18 cellular contexts compared by ENCODE assay signal in genomic region chr2:170314744-170315447, GRCh38.
DNase-seq lines count a peak whose midpoint lies in the region; ATAC-seq, FAIRE-seq and TF ChIP-seq lines count a peak whose summit lies in the region.
"Had no signal": no experiment of that assay in that cellular context is flagged by ENCODE, and none has a peak within 500 bp of the region (broad histone marks: within the 10 kb centered on the region; RNA-seq: fewer than 3 reads in every experiment).

No MANE protein-coding gene starts in this region.

- H3K4me3 ChIP-seq in MG63, result no peak overlapping the region
- no peak overlapping the region for H3K4me3 ChIP-seq in K562
- no peak overlapping the region for H3K4me3 ChIP-seq in foreskin fibroblast (ENCODE audit: low read depth in 1 of 2, low read length in 2 of 2)
- H3K4me3 ChIP-seq in skeletal muscle satellite cell (ENCODE audit: low read length), result no peak overlapping the region
- no peak overlapping the region for H3K4me3 ChIP-seq in smooth muscle cell
- no peak overlapping the region for H3K4me3 ChIP-seq in heart left ventricle

- intact Hi-C loops in K562 (cut with micrococcal nuclease) (no loop called here), left ventricle myocardium superior (cut with micrococcal nuclease) (no loop called here), heart left ventricle (cut with DNase I) (no loop called here)

- H3K79me2 ChIP-seq in K562 (ENCODE audit: control insufficient read depth, insufficient read depth, low read length) (no peaks in the 10 kb centered on the region), smooth muscle cell (ENCODE audit: low read depth) (no peaks in the 10 kb centered on the region)

- WGBS in K562 (ENCODE audit: insufficient coverage, low coverage, missing lambda C conversion rate), result 71% methylated on average over 7 of the region's 7 CpGs
- 86% methylated on average over 7 of the region's 7 CpGs for WGBS in smooth muscle cell (ENCODE audit: low lambda C conversion rate)
- WGBS in heart left ventricle, 4 donors, result 80 to 89% (median 87%) methylated on average over 7 of the region's 7 CpGs

- POLR2A ChIA-PET in K562 (lab: Yijun Ruan, JAX), result interaction anchor here (0.6 to 1.0 kb wide), 3 partner anchors 9 to 615 kb away, joined by 3 to 4 read pairs (median 3); no protein-coding TSS in a partner anchor

- H3K4me1 ChIP-seq in K562 (replicated peaks in 1 of 2; ENCODE audit: control insufficient read depth in 2 of 2, insufficient read depth in 2 of 2, low read length in 2 of 2) (peaks cover 4 to 32% of the 10 kb centered on the region in 2 experiments; a peak in 4 of 5 replicates), skeletal muscle satellite cell (ENCODE audit: control insufficient read depth, insufficient read depth, low read length) (peaks cover 53% of the 10 kb centered on the region), smooth muscle cell (ENCODE audit: low read depth) (peaks cover 10% of the 10 kb centered on the region), heart left ventricle (no peaks in the 10 kb centered on the region)

- ATAC-seq in K562 (no peak), left ventricle myocardium superior (no peak), heart left ventricle (no peak)
- ATAC-seq: Panc1, SK-N-SH treated with all-trans-retinoic acid at 6 μM for 48 hours had no signal

- BruUV-seq in K562 (replicated peaks; lab: Mats Ljungman, UMichigan), result no TSS peak

- TF ChIP-seq EP300 in K562 (IDR thresholded peaks at IDR 0.05; ENCODE audit: low read length), result no peak

- TF ChIP-seq RAD21 in K562 (CRISPR knock-in tag; conservative IDR thresholded peaks at IDR 0.05 in 1 of 2, IDR thresholded peaks at IDR 0.05 in 1 of 2), result no peak

- CTCF ChIA-PET in K562 (lab: Yijun Ruan, JAX; ENCODE audit: low intra/inter-chr PET ratio), result no interaction called here

- TF ChIP-seq CTCF in K562 (IDR thresholded peaks at IDR 0.05 in 2 of 3, conservative IDR thresholded peaks at IDR 0.05 in 1 of 3; ENCODE audit: insufficient read depth in 2 of 3, low read depth in 1 of 3, low read length in 3 of 3) (no peak), foreskin fibroblast (IDR thresholded peaks at IDR 0.05; ENCODE audit: low read depth, low read length) (no peak), smooth muscle cell (IDR thresholded peaks at IDR 0.05; ENCODE audit: borderline replicate concordance, insufficient read depth, poor library complexity, severe bottlenecking) (no peak), heart left ventricle (IDR thresholded peaks at IDR 0.05) (no peak)

- DNase-seq in MG63 (peak; percentile 5), K562 (ENCODE audit: extremely low read depth in 1 of 4, low spot score in 3 of 4) (no peak), foreskin fibroblast (peak; percentile 23 to 38), left ventricle myocardium superior (no peak), NCI-H2029 treated with DMSO at 0.1 percent for 48 hours (lab: John Stamatoyannopoulos, UW) (no peak), smooth muscle cell (lab: John Stamatoyannopoulos, UW; ENCODE audit: unreplicated experiment) (no peak), heart left ventricle (no peak)
- DNase-seq: C1 segment of cervical spinal cord, EL, GOT3, NCI-H146, NCI-H345, Right ventricle myocardium superior had no signal

- H3K9ac ChIP-seq in K562 (ENCODE audit: insufficient read depth in 1 of 2, low read depth in 2 of 2, low read length in 2 of 2) (no peak overlapping the region), skeletal muscle satellite cell (ENCODE audit: low read depth, low read length) (no peak overlapping the region), smooth muscle cell (ENCODE audit: low read depth) (no peak overlapping the region)

- H2AFZ ChIP-seq in K562 (ENCODE audit: low read depth, low read length) (no peak overlapping the region), smooth muscle cell (ENCODE audit: low read depth) (no peak overlapping the region)

- H3K27ac ChIP-seq in K562 (ENCODE audit: extremely low read depth, low read depth, low read length) (no peak overlapping the region), smooth muscle cell (ENCODE audit: low read depth) (no peak overlapping the region), heart left ventricle (no peak overlapping the region)

- FAIRE-seq in K562 (lab: Jason Lieb, UNC), result no peak
- FAIRE-seq: GM18507, GM19239 had no signal

- H3K36me3 ChIP-seq in MG63 (no peaks in the 10 kb centered on the region), K562 (ENCODE audit: control insufficient read depth, insufficient read depth, low read length) (no peaks in the 10 kb centered on the region), skeletal muscle satellite cell (ENCODE audit: insufficient read depth, low read length) (no peaks in the 10 kb centered on the region), smooth muscle cell (ENCODE audit: low read depth) (no peaks in the 10 kb centered on the region), heart left ventricle (no peaks in the 10 kb centered on the region)

- in situ Hi-C loops in K562 (cut with MboI), result no loop called here

- H3K27me3 ChIP-seq in MG63 (no peaks in the 10 kb centered on the region), K562 (ENCODE audit: control insufficient read depth in 2 of 2, insufficient read depth in 2 of 2, low read length in 2 of 2) (no peaks in the 10 kb centered on the region), skeletal muscle satellite cell (ENCODE audit: control insufficient read depth, insufficient read depth, low read length) (no peaks in the 10 kb centered on the region), smooth muscle cell (ENCODE audit: low read depth) (no peaks in the 10 kb centered on the region), heart left ventricle (peaks cover 0 to 27% (median 0%) of the 10 kb centered on the region in 9 donors)

- H3K4me2 ChIP-seq in K562 (ENCODE audit: insufficient read depth, low read length), result no peak overlapping the region
- H3K4me2 ChIP-seq in skeletal muscle satellite cell (ENCODE audit: low read length), result peak overlapping the region; percentile 50
- no peak overlapping the region for H3K4me2 ChIP-seq in smooth muscle cell

- H3K9me3 ChIP-seq in MG63 (no peaks in the 10 kb centered on the region), K562 (replicated peaks; ENCODE audit: control insufficient read depth, insufficient read depth, low read depth, low read length) (no peaks in the 10 kb centered on the region), skeletal muscle satellite cell (replicated peaks; ENCODE audit: low read length) (no peaks in the 10 kb centered on the region), smooth muscle cell (replicated peaks; ENCODE audit: low read depth) (no peaks in the 10 kb centered on the region), heart left ventricle (peaks cover 0 to 16% (median 0%) of the 10 kb centered on the region in 12 donors)

- no peaks in the 10 kb centered on the region for H3F3A ChIP-seq in smooth muscle cell (ENCODE audit: low read depth)

- TF ChIP-seq POLR2A in K562 (conservative IDR thresholded peaks at IDR 0.05), result no peak
- no peak for TF ChIP-seq POLR2A in heart left ventricle (IDR thresholded peaks at IDR 0.05)

- H4K20me1 ChIP-seq in K562 (replicated peaks; ENCODE audit: control insufficient read depth, insufficient read depth, low read length) (no peaks in the 10 kb centered on the region), smooth muscle cell (ENCODE audit: low read depth) (no peaks in the 10 kb centered on the region)

- no peaks in the 10 kb centered on the region for H3K9me1 ChIP-seq in K562 (ENCODE audit: control insufficient read depth, insufficient read depth, low read length)

TF ChIP-seq in K562, 482 proteins besides CTCF, POLR2A, EP300 and RAD21:
- TF ChIP-seq PKNOX1 (IDR thresholded peaks at IDR 0.05) (peak; percentile 55), ZNF316 (IDR thresholded peaks at IDR 0.05) (peak; percentile 44; the same call in 1 of the 2 replicates), HNRNPL (IDR thresholded peaks at IDR 0.05; ENCODE audit: low read depth, low read length) (no peak)

Comparison
In these comparisons a context has a peak if more than half of its experiments do, and no peak if none do; other contexts are left out.
1. DNase-seq: peak in MG63 (single experiment) and foreskin fibroblast (2 of 2); none in K562 (0 of 4), left ventricle myocardium superior (single experiment), NCI-H2029 treated with DMSO at 0.1 percent for 48 hours (single experiment), smooth muscle cell (single experiment) and heart left ventricle (0 of 5).